In genomic region chr17:81143717-81144422, GRCh38 we compare ENCODE assay signal across 1 cellular context.
TF ChIP-seq lines count a peak whose summit lies in the region.

No MANE protein-coding gene starts in this region.

TF ChIP-seq in H1, 55 proteins besides CTCF, POLR2A, EP300 and RAD21 (continued from another document):
- TF ChIP-seq ASH2L (IDR thresholded peaks at IDR 0.05; ENCODE audit: low read length) (no peak), RXRA (IDR thresholded peaks at IDR 0.05; ENCODE audit: insufficient read depth, low read depth, low read length) (no peak), KDM1A (IDR thresholded peaks at IDR 0.05; ENCODE audit: borderline replicate concordance, low read length) (no peak), TEAD4 (IDR thresholded peaks at IDR 0.05; ENCODE audit: low read depth, low read length) (no peak), SP2 (IDR thresholded peaks at IDR 0.05; ENCODE audit: low read length) (no peak), FOSL1 (IDR thresholded peaks at IDR 0.05; ENCODE audit: insufficient read depth, low read depth, low read length) (no peak), BACH1 (IDR thresholded peaks at IDR 0.05; ENCODE audit: low read length) (no peak), SAP30 (IDR thresholded peaks at IDR 0.05; ENCODE audit: insufficient read depth, insufficient replicate concordance, low read length) (no peak)
